In the genomic region with DNA sequence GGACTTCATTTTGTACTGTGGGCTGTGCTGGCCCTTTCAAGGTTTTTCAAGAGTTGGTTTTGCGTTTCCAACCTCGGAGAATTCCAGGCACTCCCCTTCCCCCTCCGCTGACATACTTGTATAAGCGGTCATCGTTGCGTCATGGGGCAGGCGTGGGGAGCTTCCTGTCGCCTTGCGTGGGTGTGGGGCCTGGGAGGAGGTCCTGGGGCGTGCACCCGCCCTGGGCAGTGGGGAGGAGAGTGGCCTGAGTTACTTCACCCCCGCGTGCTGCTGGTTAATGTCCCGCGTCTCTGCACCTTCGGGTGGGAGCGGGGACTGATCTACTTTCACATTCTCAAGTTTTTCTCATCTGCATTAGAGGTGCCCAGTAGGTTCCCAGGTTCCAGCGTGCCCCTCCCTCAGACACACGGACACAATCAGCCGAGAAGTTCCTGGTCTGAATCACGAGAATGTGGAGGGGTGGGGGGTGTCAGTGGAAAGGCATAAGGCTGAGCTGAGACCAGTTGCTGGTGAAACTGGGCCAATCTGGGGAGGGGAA, we compare ENCODE assay signal across 8 cellular contexts. TPM values are rescaled to one million over a fixed set of nuclear protein-coding genes. Genes with fewer than 3 reads are reported as not detected.
DNase-seq lines count a peak whose midpoint lies in the region; ATAC-seq and TF ChIP-seq lines count a peak whose summit lies in the region.

No MANE protein-coding gene starts in this region.

- TF ChIP-seq CTCF in HFF-Myc (IDR thresholded peaks at IDR 0.05; ENCODE audit: low read depth, low read length, missing control alignments), result no peak
- TF ChIP-seq CTCF in cardiac muscle cell (IDR thresholded peaks at IDR 0.05; ENCODE audit: low read depth, low read length), result no peak

- H3K36me3 ChIP-seq in SJSA1 (peaks cover 26% of the 10 kb centered on the region), cardiac muscle cell (no peaks in the 10 kb centered on the region)

- no peaks in the 10 kb centered on the region for H3K27me3 ChIP-seq in SJSA1 (replicated peaks)
- H3K27me3 ChIP-seq in cardiac muscle cell, result no peaks in the 10 kb centered on the region

- DNase-seq in C1 segment of cervical spinal cord (lab: John Stamatoyannopoulos, UW) (peak in 9 of 14 donors; percentile 4 to 69 (median 36)), HFF-Myc (ENCODE audit: extremely low read depth, low read depth) (no peak), SJSA1 (ENCODE audit: low read depth in 1 of 2, low spot score in 2 of 2) (peak; percentile 88 to 92), cardiac muscle cell (ENCODE audit: low read depth in 1 of 2, low spot score in 1 of 2) (peak; percentile 68 to 97), pons (ENCODE audit: low spot score) (peak; percentile 61), inferior parietal cortex (ENCODE audit: extremely low spot score) (no peak)

- H3K4me3 ChIP-seq in HFF-Myc (replicated peaks; ENCODE audit: low read depth, low read length) (peak overlapping the region; percentile 98), SJSA1 (peak overlapping the region; percentile 76), cardiac muscle cell (peak overlapping the region; percentile 42)

- no peak for ATAC-seq in GM19467 (IDR thresholded peaks at IDR 0.05; ENCODE audit: unreplicated experiment)

- WGBS in adipose tissue, 3 donors, result 1% methylated on average over 21 of the region's 21 CpGs

- H3K4me1 ChIP-seq in SJSA1 (replicated peaks), result peaks cover 27% of the 10 kb centered on the region
- peaks cover 16% of the 10 kb centered on the region for H3K4me1 ChIP-seq in cardiac muscle cell (ENCODE audit: low read depth)

- H3K9me3 ChIP-seq in SJSA1 (replicated peaks) (no peaks in the 10 kb centered on the region; the same call in 1 of the 2 replicates), cardiac muscle cell (ENCODE audit: low read depth) (no peaks in the 10 kb centered on the region)

- H3K27ac ChIP-seq in SJSA1 (peak overlapping the region; percentile 78), adipose tissue (ENCODE audit: low read depth, low read length) (peak overlapping the region; percentile 82), cardiac muscle cell (peak overlapping the region; percentile 97)

RNA-seq across cellular contexts. Expression of gene IER2, which starts 4.1 kb away (rescaled TPM):
- 12.3 and 25.5 TPM in 2 replicates for total RNA-seq in SJSA1 (2014; rRNA removed; shearing (Covaris generic))
- 100 to 1,000 TPM in 2 of 3 donors, 10 to 100 TPM in 1; 65.5 to 532 (median 190) TPM for polyA plus RNA-seq in adipose tissue
- 60.3 and 110 TPM in 2 replicates for total RNA-seq in cardiac muscle cell
- 77.6 and 88.9 TPM in 2 replicates for polyA plus RNA-seq in cardiac muscle cell

RNA-seq across cellular contexts. Expression of gene STX10, which starts 4.1 kb away (rescaled TPM):
- 106 and 125 TPM in 2 replicates for total RNA-seq in SJSA1 (2014; rRNA removed; shearing (Covaris generic))
- polyA plus RNA-seq in adipose tissue, result 10 to 100 TPM; 34.5 to 69.2 (median 63.1) TPM
- 95.5 and 110 TPM in 2 replicates for total RNA-seq in cardiac muscle cell
- polyA plus RNA-seq in cardiac muscle cell, result 65.2 and 71.1 TPM in 2 replicates

RNA-seq across cellular contexts. Expression of gene NACC1, which starts 36.2 kb away (rescaled TPM):
- total RNA-seq in SJSA1 (2014; rRNA removed; shearing (Covaris generic)), result 48.9 and 75.9 TPM in 2 replicates
- 10 to 100 TPM in 2 of 3 donors, 1 to 10 TPM in 1; 7.9 to 21.0 (median 16.1) TPM for polyA plus RNA-seq in adipose tissue
- total RNA-seq in cardiac muscle cell, result 75.1 and 93.7 TPM in 2 replicates
- polyA plus RNA-seq in cardiac muscle cell, result 9.8 and 13.3 TPM in 2 replicates

RNA-seq across cellular contexts. Expression of gene TRMT1, which starts 37.8 kb away (rescaled TPM):
- 29.6 and 49.9 TPM in 2 replicates for total RNA-seq in SJSA1 (2014; rRNA removed; shearing (Covaris generic))
- polyA plus RNA-seq in adipose tissue (10 to 100 TPM; 25.0 to 38.9 (median 36.7) TPM), cardiac muscle cell (37.7 and 56.0 TPM in 2 replicates)
- total RNA-seq in cardiac muscle cell, result 45.9 and 48.5 TPM in 2 replicates

RNA-seq across cellular contexts. Expression of gene LYL1, which starts 51.7 kb away (rescaled TPM):
- not detected in 2 replicates for total RNA-seq in SJSA1 (2014; rRNA removed; shearing (Covaris generic))
- polyA plus RNA-seq in adipose tissue, result 10 to 100 TPM in 1 of 3 donors, 1 to 10 TPM in 2; 1.9 to 10.3 (median 7.9) TPM
- total RNA-seq in cardiac muscle cell, result 5.6 and 6.3 TPM in 2 replicates
- 4.3 and 4.6 TPM in 2 replicates for polyA plus RNA-seq in cardiac muscle cell

Comparison
In these comparisons a context has a peak if more than half of its experiments do, and no peak if none do; other contexts are left out.
1. DNase-seq: peak in C1 segment of cervical spinal cord (9 of 14), SJSA1 (2 of 2), cardiac muscle cell (2 of 2) and pons (single experiment); none in HFF-Myc (single experiment) and inferior parietal cortex (single experiment).
2. H3K4me3 ChIP-seq: peak in every context shown above with its lines; median percentile 98 in HFF-Myc; 76 in SJSA1; 42 in cardiac muscle cell.
3. Peak in every context shown above with its lines, with median percentiles within 50 percentile points of each other: H3K27ac ChIP-seq.